9 cellular contexts compared by ENCODE assay signal in the genomic region with DNA sequence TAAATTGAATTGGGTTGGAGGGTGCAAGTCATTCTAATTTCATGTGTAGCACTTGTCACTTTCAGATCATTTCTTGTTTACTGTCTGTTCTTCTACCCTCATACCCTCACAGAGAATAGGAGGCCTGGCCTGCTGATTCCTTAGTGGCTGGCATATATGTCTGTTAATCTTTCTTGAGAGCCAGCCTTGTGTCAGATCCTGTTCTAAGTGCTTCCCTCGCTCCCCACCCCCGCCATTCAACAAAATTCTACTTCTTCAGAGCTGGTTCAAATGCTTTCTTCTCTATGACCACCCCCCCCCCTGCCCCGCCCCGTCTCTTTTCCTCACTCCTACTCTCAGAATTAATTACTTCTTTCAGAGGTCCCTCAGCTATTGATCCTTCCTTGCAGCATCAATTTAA. TPM values are rescaled to one million over a fixed set of nuclear protein-coding genes. Genes with fewer than 3 reads are reported as not detected.
A peak's percentile ranks its signal among the peaks of the same experiment; 100 is the strongest.
DNase-seq lines count a peak whose midpoint lies in the region; ATAC-seq and TF ChIP-seq lines count a peak whose summit lies in the region.
"Had no signal": no experiment of that assay in that cellular context is flagged by ENCODE, and none has a peak within 500 bp of the region (broad histone marks: within the 10 kb centered on the region; RNA-seq: fewer than 3 reads in every experiment).

No MANE protein-coding gene starts in this region.

- H3K9me3 ChIP-seq in left ventricle myocardium inferior (replicated peaks) (no peaks in the 10 kb centered on the region), WERI-Rb-1 (ENCODE audit: severe bottlenecking) (no peaks in the 10 kb centered on the region), iPS-18a (ENCODE audit: control insufficient read depth, low read depth, low read length) (no peaks in the 10 kb centered on the region)

- H3K4me1 Mint-ChIP-seq in type B pancreatic cell (ENCODE audit: unreplicated experiment), result peaks cover 28% of the 10 kb centered on the region

- peak overlapping the region; percentile 98 for H3K4me3 Mint-ChIP-seq in type B pancreatic cell

- no peaks in the 10 kb centered on the region for H3K36me3 Mint-ChIP-seq in type B pancreatic cell

- DNase-seq in left ventricle myocardium inferior (no peak), left cardiac atrium (no peak), WERI-Rb-1 (peak; percentile 33), type B pancreatic cell (ENCODE audit: extremely low spot score, unreplicated experiment) (no peak), substantia nigra (lab: John Stamatoyannopoulos, UW) (no peak), omental fat pad (ENCODE audit: low spot score) (no peak), NCI-H2196 treated with DMSO at 0.1 percent for 48 hours (lab: John Stamatoyannopoulos, UW; ENCODE audit: unreplicated experiment) (no peak)
- DNase-seq: activated CD4-positive, alpha-beta T cell treated with anti-CD3 and anti-CD28 coated beads, Interleukin-2, amount 50 U/mL, for 1 hour had no signal

- H3K27me3 ChIP-seq in left ventricle myocardium inferior (ENCODE audit: low read depth), result no peaks in the 10 kb centered on the region
- no peaks in the 10 kb centered on the region for H3K27me3 ChIP-seq in WERI-Rb-1 (ENCODE audit: insufficient read depth, low read depth, severe bottlenecking)
- H3K27me3 ChIP-seq in iPS-18a (ENCODE audit: control insufficient read depth, insufficient read depth, low read length), result no peaks in the 10 kb centered on the region

- TF ChIP-seq CTCF in left ventricle myocardium inferior (IDR thresholded peaks at IDR 0.05; ENCODE audit: borderline replicate concordance) (no peak), WERI-Rb-1 (IDR thresholded peaks at IDR 0.05; ENCODE audit: low read depth, low read length) (no peak), type B pancreatic cell (conservative IDR thresholded peaks at IDR 0.05) (no peak), omental fat pad (IDR thresholded peaks at IDR 0.05) (no peak)

- no peak overlapping the region for H3K9ac ChIP-seq in iPS-18a (ENCODE audit: low read length)

- H3K4me1 ChIP-seq in left ventricle myocardium inferior (peaks cover 63% of the 10 kb centered on the region), iPS-18a (ENCODE audit: control insufficient read depth, low read depth, low read length) (peaks cover 10% of the 10 kb centered on the region)

- peak overlapping the region; percentile 97 for H3K4me3 ChIP-seq in left ventricle myocardium inferior
- peak overlapping the region; percentile 58 for H3K4me3 ChIP-seq in WERI-Rb-1 (ENCODE audit: low read depth, low read length)
- peak overlapping the region; percentile 85 for H3K4me3 ChIP-seq in iPS-18a (ENCODE audit: low read length)

- H3K27ac ChIP-seq in left ventricle myocardium inferior (replicated peaks), result peak overlapping the region; percentile 93
- no peak overlapping the region; the same call in 1 of the 2 replicates for H3K27ac ChIP-seq in WERI-Rb-1
- no peak overlapping the region for H3K27ac ChIP-seq in iPS-18a (ENCODE audit: low read length)
- no peak overlapping the region for H3K27ac ChIP-seq in substantia nigra (ENCODE audit: low read depth, low read length, poor library complexity, severe bottlenecking)

- H3K27me3 Mint-ChIP-seq in type B pancreatic cell, result no peaks in the 10 kb centered on the region

- peak overlapping the region; percentile 98 for H3K27ac Mint-ChIP-seq in type B pancreatic cell

- ATAC-seq in left cardiac atrium (no peak), omental fat pad (ENCODE audit: low FRiP score) (no peak)

- H3K36me3 ChIP-seq in left ventricle myocardium inferior (no peaks in the 10 kb centered on the region), WERI-Rb-1 (peaks cover 3% of the 10 kb centered on the region), iPS-18a (ENCODE audit: control insufficient read depth, low read depth, low read length) (no peaks in the 10 kb centered on the region)

- intact Hi-C loops in left ventricle myocardium inferior (cut with micrococcal nuclease), result no loop called here
- intact Hi-C loops in left cardiac atrium (cut with DNase I), result loop anchor here (10.0 kb wide), 2 partner anchors 265 to 415 kb away; no protein-coding TSS in a partner anchor

- H3K9me3 Mint-ChIP-seq in type B pancreatic cell, result no peaks in the 10 kb centered on the region

RNA-seq across cellular contexts. Expression of gene U2SURP, which starts 1.5 kb away (rescaled TPM):
- 43.7 TPM for total RNA-seq in left ventricle myocardium inferior
- 10 to 100 TPM; 46.8 to 48.9 TPM for total RNA-seq in left cardiac atrium
- total RNA-seq in type B pancreatic cell (ENCODE audit: low replicate concordance), result 85.7 and 129 TPM in 2 replicates
- total RNA-seq in omental fat pad, result 100 to 1,000 TPM in 1 of 4 donors, 10 to 100 TPM in 3; 59.5 to 106 (median 73.9) TPM

RNA-seq across cellular contexts. Expression of gene PAQR9, which starts 36.4 kb away (rescaled TPM):
- 15.3 TPM for total RNA-seq in left ventricle myocardium inferior
- 1 to 10 TPM; 9.0 to 9.5 TPM for total RNA-seq in left cardiac atrium
- 0.12 and 0.58 TPM in 2 replicates for total RNA-seq in type B pancreatic cell (ENCODE audit: low replicate concordance)
- total RNA-seq in omental fat pad, result 1 to 10 TPM in 1 of 4 donors, under 1 TPM in 1, not detected in 2; 0.93 to 1.8 TPM
